In genomic region chr13:30333601-30334000, GRCh38 we compare ENCODE assay signal across 16 cellular contexts. TPM values are rescaled to one million over a fixed set of nuclear protein-coding genes. Genes with fewer than 3 reads are reported as not detected.
DNase-seq lines count a peak whose midpoint lies in the region; ATAC-seq and TF ChIP-seq lines count a peak whose summit lies in the region.
"Had no signal": no experiment of that assay in that cellular context is flagged by ENCODE, and none has a peak within 500 bp of the region (broad histone marks: within the 10 kb centered on the region; RNA-seq: fewer than 3 reads in every experiment).

No MANE protein-coding gene starts in this region.

- H3K9me3 ChIP-seq in OCI-LY7 (ENCODE audit: low read length), result no peaks in the 10 kb centered on the region
- H3K9me3 ChIP-seq in vagina, result no peaks in the 10 kb centered on the region
- H3K9me3 ChIP-seq in naive thymus-derived CD4-positive, alpha-beta T cell (ENCODE audit: control insufficient read depth in 2 of 3, low read length in 3 of 3), result no peaks in the 10 kb centered on the region
- no peaks in the 10 kb centered on the region for H3K9me3 ChIP-seq in mammary epithelial cell (replicated peaks; ENCODE audit: insufficient read depth, low read length)
- H3K9me3 ChIP-seq: BE2C, Peyer's patch, SJCRH30 had no signal

- DNase-seq in NCI-H82 (lab: John Stamatoyannopoulos, UW), result peak; percentile 16
- no peak for DNase-seq in NCI-H82 treated with DMSO at 0.1 percent for 48 hours (lab: John Stamatoyannopoulos, UW; ENCODE audit: unreplicated experiment)
- DNase-seq in OCI-LY7 (ENCODE audit: low spot score), result peak; percentile 81
- peak; percentile 40 for DNase-seq in germinal center (ENCODE audit: low spot score)
- DNase-seq in vagina (ENCODE audit: extremely low spot score in 2 of 2), result no peak
- DNase-seq in naive thymus-derived CD4-positive, alpha-beta T cell, result no peak
- no peak for DNase-seq in mammary epithelial cell
- no peak for DNase-seq in epidermal melanocyte (ENCODE audit: insufficient read length, low spot score)
- DNase-seq: BE2C, KG1, NCI-H1105 treated with DMSO at 0.1 percent for 48 hours, NCI-H1694, NCI-H2081, NCI-H446 treated with DMSO at 0.1 percent for 48 hours, Peyer's patch, SJCRH30 had no signal

- H3K79me2 ChIP-seq in OCI-LY7 (ENCODE audit: insufficient read depth, low read depth, low read length) (peaks cover 20% of the 10 kb centered on the region; the same call in 1 of the 2 replicates), mammary epithelial cell (ENCODE audit: insufficient read depth, low read length) (no peaks in the 10 kb centered on the region)

- no peak overlapping the region for H3K4me3 Mint-ChIP-seq in naive thymus-derived CD4-positive, alpha-beta T cell

- H3K27me3 Mint-ChIP-seq in naive thymus-derived CD4-positive, alpha-beta T cell, result peaks cover 0 to 3% (median 0%) of the 10 kb centered on the region in 5 donors

- peak overlapping the region; percentile 98 for H3K27ac ChIP-seq in OCI-LY7 (ENCODE audit: low read depth, low read length, poor library complexity, severe bottlenecking)
- peak overlapping the region; percentile 0 for H3K27ac ChIP-seq in vagina
- no peak overlapping the region for H3K27ac ChIP-seq in naive thymus-derived CD4-positive, alpha-beta T cell (ENCODE audit: low read depth, low read length)
- no peak overlapping the region for H3K27ac ChIP-seq in mammary epithelial cell (ENCODE audit: insufficient read depth, low read depth, low read length)
- H3K27ac ChIP-seq: Peyer's patch, SJCRH30 had no signal

- H3K9ac ChIP-seq in mammary epithelial cell (ENCODE audit: insufficient read depth, low read length), result no peak overlapping the region

- no peaks in the 10 kb centered on the region for H3K27me3 ChIP-seq in vagina
- no peaks in the 10 kb centered on the region for H3K27me3 ChIP-seq in naive thymus-derived CD4-positive, alpha-beta T cell (ENCODE audit: control insufficient read depth in 2 of 2, insufficient read depth in 2 of 2, low read length in 2 of 2)
- H3K27me3 ChIP-seq in mammary epithelial cell (ENCODE audit: insufficient read depth, low read length), result no peaks in the 10 kb centered on the region
- H3K27me3 ChIP-seq: BE2C, Peyer's patch, SJCRH30 had no signal

- no peak for ATAC-seq in naive thymus-derived CD4-positive, alpha-beta T cell

- H3K36me3 Mint-ChIP-seq in naive thymus-derived CD4-positive, alpha-beta T cell, result peaks cover 0 to 24% (median 0%) of the 10 kb centered on the region in 5 donors

- no peak overlapping the region for H3K27ac Mint-ChIP-seq in naive thymus-derived CD4-positive, alpha-beta T cell

- CTCF ChIA-PET in OCI-LY7 (lab: Charles Lee; ENCODE audit: unreplicated experiment), result interaction anchor here (2.0 kb wide), 1 partner anchor 26 kb away, joined by 5 read pairs; the partner anchor contains the start of gene KATNAL1
- CTCF ChIA-PET in naive thymus-derived CD4-positive, alpha-beta T cell (lab: Charles Lee), result interaction anchor here (0.7 kb wide), 1 partner anchor 201 kb away, joined by 3 read pairs; no protein-coding TSS in a partner anchor
- CTCF ChIA-PET in mammary epithelial cell (lab: Charles Lee; ENCODE audit: low non-redundant PET), result no interaction called here

- 69% methylated on average over 2 of the region's 3 CpGs for WGBS in mammary epithelial cell (ENCODE audit: low coverage, missing lambda C conversion rate)

- intact Hi-C loops in OCI-LY7 (cut with micrococcal nuclease; ENCODE audit: unreplicated experiment), result loop anchor here (1.0 to 2.0 kb wide), 3 partner anchors 37 to 201 kb away; no protein-coding TSS in a partner anchor
- intact Hi-C loops in vagina (cut with DNase I), result no loop called here
- intact Hi-C loops in naive thymus-derived CD4-positive, alpha-beta T cell (cut with micrococcal nuclease), result loop anchor here in 1 of 2 donors (2.0 kb wide), 1 partner anchor 13 kb away; no protein-coding TSS in a partner anchor
- intact Hi-C loops in mammary epithelial cell (cut with micrococcal nuclease), result no loop called here

- dilution Hi-C loops in mammary epithelial cell (cut with HindIII; ENCODE audit: low sequenced_read_pairs), result loop anchor here (5.0 kb wide), 1 partner anchor 41 kb away; no protein-coding TSS in a partner anchor

- H3K4me1 Mint-ChIP-seq in naive thymus-derived CD4-positive, alpha-beta T cell, result peaks cover 7 to 39% (median 19%) of the 10 kb centered on the region in 7 donors

- H3K9me2 ChIP-seq in OCI-LY7 (ENCODE audit: insufficient read depth, low read length), result no peaks in the 10 kb centered on the region

- no peak for TF ChIP-seq POLR2A in vagina (IDR thresholded peaks at IDR 0.05)

- H2AFZ ChIP-seq in OCI-LY7 (ENCODE audit: low read length) (peak overlapping the region; percentile 47; the same call in 1 of the 2 replicates), mammary epithelial cell (ENCODE audit: low read depth, low read length) (no peak overlapping the region)

- H4K20me1 ChIP-seq in OCI-LY7 (ENCODE audit: insufficient read depth, low read length) (no peaks in the 10 kb centered on the region), mammary epithelial cell (ENCODE audit: insufficient read depth, low read length) (no peaks in the 10 kb centered on the region)

- POLR2A ChIA-PET in OCI-LY7 (lab: Charles Lee), result interaction anchor here (0.6 to 6.7 kb wide), 11 partner anchors 10 to 215 kb away, joined by 3 to 52 read pairs (median 5); partner anchors contain the start of gene KATNAL1
- POLR2A ChIA-PET in naive thymus-derived CD4-positive, alpha-beta T cell (lab: Charles Lee), result no interaction called here

- in situ Hi-C loops in mammary epithelial cell (cut with MboI; ENCODE audit: low sequenced_read_pairs in 2 of 2), result no loop called here

- H3K4me1 ChIP-seq in OCI-LY7 (ENCODE audit: insufficient read depth, low read length, poor library complexity, severe bottlenecking), result peaks cover 92% of the 10 kb centered on the region
- peaks cover 36% of the 10 kb centered on the region for H3K4me1 ChIP-seq in vagina
- peaks cover 0 to 8% of the 10 kb centered on the region in 2 donors for H3K4me1 ChIP-seq in naive thymus-derived CD4-positive, alpha-beta T cell (ENCODE audit: control insufficient read depth in 2 of 2, insufficient read depth in 2 of 2, low read length in 2 of 2)
- peaks cover 7% of the 10 kb centered on the region for H3K4me1 ChIP-seq in mammary epithelial cell (ENCODE audit: insufficient read depth, low read length)
- H3K4me1 ChIP-seq: BE2C, SJCRH30 had no signal

- BruUV-seq in OCI-LY7 (replicated peaks; lab: Mats Ljungman, UMichigan) (no TSS peak), mammary epithelial cell (replicated peaks; lab: Mats Ljungman, UMichigan) (no TSS peak)

- H3K36me3 ChIP-seq in OCI-LY7 (ENCODE audit: insufficient read depth, low read length), result no peaks in the 10 kb centered on the region; the same call in none of the 2 replicates
- no peaks in the 10 kb centered on the region for H3K36me3 ChIP-seq in vagina
- H3K36me3 ChIP-seq in naive thymus-derived CD4-positive, alpha-beta T cell (ENCODE audit: control insufficient read depth in 2 of 3, insufficient read depth in 3 of 3, low read length in 3 of 3), result no peaks in the 10 kb centered on the region
- no peaks in the 10 kb centered on the region for H3K36me3 ChIP-seq in mammary epithelial cell (ENCODE audit: insufficient read depth, low read length)
- H3K36me3 ChIP-seq: BE2C, Peyer's patch, SJCRH30 had no signal

- TF ChIP-seq CTCF in OCI-LY7 (conservative IDR thresholded peaks at IDR 0.05; ENCODE audit: low read length), result no peak
- no peak for TF ChIP-seq CTCF in vagina (IDR thresholded peaks at IDR 0.05)
- TF ChIP-seq CTCF in mammary epithelial cell (conservative IDR thresholded peaks at IDR 0.05 in 1 of 2, IDR thresholded peaks at IDR 0.05 in 1 of 2; ENCODE audit: extremely low read depth in 1 of 2, insufficient read depth in 1 of 2, low read depth in 1 of 2, low read length in 2 of 2), result no peak

- no peaks in the 10 kb centered on the region for H3K9me3 Mint-ChIP-seq in naive thymus-derived CD4-positive, alpha-beta T cell

- H3K4me2 ChIP-seq in OCI-LY7 (ENCODE audit: low read length) (peak overlapping the region; percentile 81), mammary epithelial cell (ENCODE audit: insufficient read depth, low read depth, low read length) (no peak overlapping the region)

- H3K4me3 ChIP-seq in OCI-LY7 (ENCODE audit: low read depth, low read length, poor library complexity, severe bottlenecking) (peak overlapping the region; percentile 58), vagina (no peak overlapping the region), mammary epithelial cell (replicated peaks in 1 of 3; ENCODE audit: insufficient read depth in 1 of 3, low read depth in 2 of 3, low read length in 3 of 3) (no peak overlapping the region)
- H3K4me3 ChIP-seq in naive thymus-derived CD4-positive, alpha-beta T cell (ENCODE audit: low read length), result no peak overlapping the region
- H3K4me3 ChIP-seq: Peyer's patch, SJCRH30 had no signal

RNA-seq across cellular contexts. Expression of gene KATNAL1, which starts 26.2 kb away (rescaled TPM):
- 13.9 and 25.5 TPM in 2 replicates for total RNA-seq in OCI-LY7 (2014; rRNA removed; shearing (Covaris generic))
- 33.2 and 34.5 TPM in 2 replicates for total RNA-seq in OCI-LY7 (2022)
- 20.6 TPM for total RNA-seq in vagina
- total RNA-seq in naive thymus-derived CD4-positive, alpha-beta T cell, result 10 to 100 TPM in 1 of 5 experiments, 1 to 10 TPM in 3, under 1 TPM in 1; 0.89 to 16.8 (median 4.2) TPM
- polyA plus RNA-seq in naive thymus-derived CD4-positive, alpha-beta T cell, result 1 to 10 TPM in 1 of 2 donors, under 1 TPM in 1; 0.25 to 1.4 TPM
- 10 to 100 TPM; 21.7 to 23.0 TPM for total RNA-seq in mammary epithelial cell
- 8.7 TPM for polyA plus RNA-seq in mammary epithelial cell
- 5.0 TPM for polyA minus RNA-seq in mammary epithelial cell

Comparison
In these comparisons a context has a peak if more than half of its experiments do, and no peak if none do; other contexts are left out.
1. DNase-seq: peak in NCI-H82 (single experiment), OCI-LY7 (single experiment) and germinal center (single experiment); none in NCI-H82 treated with DMSO at 0.1 percent for 48 hours (single experiment), vagina (0 of 2), naive thymus-derived CD4-positive, alpha-beta T cell (0 of 9), mammary epithelial cell (single experiment) and epidermal melanocyte (single experiment).
2. H3K27ac ChIP-seq: peak in OCI-LY7 (single experiment) and vagina (single experiment); none in naive thymus-derived CD4-positive, alpha-beta T cell (single experiment) and mammary epithelial cell (single experiment).